In the genomic region with DNA sequence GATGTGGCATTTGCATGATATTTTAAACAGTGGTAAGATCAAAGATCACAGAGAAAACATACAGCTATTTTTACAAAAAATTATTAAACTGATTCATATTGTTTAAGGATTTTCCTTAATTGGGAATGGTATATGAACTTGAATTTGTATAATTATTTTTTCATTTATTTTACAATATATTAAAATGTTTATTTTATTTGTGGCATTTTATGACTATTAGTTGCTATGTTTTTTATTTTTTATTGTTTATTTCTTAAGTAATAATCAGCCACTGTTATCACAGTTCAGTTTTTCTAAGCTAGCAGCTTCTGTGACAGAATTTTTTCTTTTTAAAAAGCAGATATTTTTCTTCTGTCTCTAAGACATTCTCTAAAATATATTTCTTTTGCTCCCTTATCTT, we compare ENCODE assay signal across 39 cellular contexts.
"Had no signal": no experiment of that assay in that cellular context is flagged by ENCODE, and none has a peak within 500 bp of the region (broad histone marks: within the 10 kb centered on the region; RNA-seq: fewer than 3 reads in every experiment).

No MANE protein-coding gene starts in this region.

- H3K27me3 ChIP-seq: body of pancreas, brain microvascular endothelial cell, cardiac muscle cell had no signal

- H3K27me3 Mint-ChIP-seq: activated CD4-positive, alpha-beta memory T cell treated with anti-CD3 and anti-CD28 coated beads, Interleukin-2, amount 10 ng/mL, durations not matched to agents 7 days and 5 days; activated CD4-positive, alpha-beta T cell treated with anti-CD3 and anti-CD28 coated beads for 36 hours; activated CD4-positive, alpha-beta T cell treated with anti-CD3 and anti-CD28 coated beads, Interleukin-2, amount 10 ng/mL, durations not matched to agents 7 days and 5 days; activated CD8-positive, alpha-beta memory T cell treated with anti-CD3 and anti-CD28 coated beads, Interleukin-2, amount 10 ng/mL, durations not matched to agents 7 days and 5 days; activated naive CD4-positive, alpha-beta T cell treated with anti-CD3 and anti-CD28 coated beads, Interleukin-2, amount 10 ng/mL, durations not matched to agents 7 days and 5 days; activated naive CD4-positive, alpha-beta T cell treated with anti-CD3 and anti-CD28 coated beads, Interleukin-2, amount 50 U/mL, for 24 hours; activated naive CD8-positive, alpha-beta T cell; activated naive CD8-positive, alpha-beta T cell treated with anti-CD3 and anti-CD28 coated beads, Interleukin-2, amount 10 ng/mL, durations not matched to agents 7 days and 5 days; activated naive CD8-positive, alpha-beta T cell treated with anti-CD3 and anti-CD28 coated beads, Interleukin-2, amount 50 U/mL, for 24 hours; activated T-cell treated with anti-CD3 and anti-CD28 coated beads, Interleukin-2, amount 50 U/mL, for 24 hours; central memory CD8-positive, alpha-beta T cell had no signal

- FAIRE-seq: astrocyte, bronchial epithelial cell, TTC549 had no signal

- H3K4me3 ChIP-seq: body of pancreas, cardiac muscle cell had no signal

- H3K9me3 Mint-ChIP-seq: activated naive CD8-positive, alpha-beta T cell treated with anti-CD3 and anti-CD28 coated beads, Interleukin-2, amount 10 ng/mL, durations not matched to agents 7 days and 5 days had no signal

- H3K4me1 Mint-ChIP-seq: activated CD4-positive, alpha-beta memory T cell treated with anti-CD3 and anti-CD28 coated beads, Interleukin-2, amount 10 ng/mL, durations not matched to agents 7 days and 5 days; activated CD4-positive, alpha-beta T cell treated with anti-CD3 and anti-CD28 coated beads for 36 hours; activated CD4-positive, alpha-beta T cell treated with anti-CD3 and anti-CD28 coated beads, Interleukin-2, amount 10 ng/mL, durations not matched to agents 7 days and 5 days; activated CD8-positive, alpha-beta memory T cell treated with anti-CD3 and anti-CD28 coated beads, Interleukin-2, amount 10 ng/mL, durations not matched to agents 7 days and 5 days; activated naive CD4-positive, alpha-beta T cell treated with anti-CD3 and anti-CD28 coated beads, Interleukin-2, amount 10 ng/mL, durations not matched to agents 7 days and 5 days; activated naive CD4-positive, alpha-beta T cell treated with anti-CD3 and anti-CD28 coated beads, Interleukin-2, amount 50 U/mL, for 24 hours; activated naive CD8-positive, alpha-beta T cell treated with anti-CD3 and anti-CD28 coated beads, Interleukin-2, amount 10 ng/mL, durations not matched to agents 7 days and 5 days; activated naive CD8-positive, alpha-beta T cell treated with anti-CD3 and anti-CD28 coated beads, Interleukin-2, amount 50 U/mL, for 24 hours; central memory CD8-positive, alpha-beta T cell had no signal

- H3K36me3 Mint-ChIP-seq: activated CD8-positive, alpha-beta memory T cell treated with anti-CD3 and anti-CD28 coated beads, Interleukin-2, amount 10 ng/mL, durations not matched to agents 7 days and 5 days; activated naive CD4-positive, alpha-beta T cell treated with anti-CD3 and anti-CD28 coated beads, Interleukin-2, amount 10 ng/mL, durations not matched to agents 7 days and 5 days; activated naive CD4-positive, alpha-beta T cell treated with anti-CD3 and anti-CD28 coated beads, Interleukin-2, amount 50 U/mL, for 24 hours; activated naive CD8-positive, alpha-beta T cell; activated naive CD8-positive, alpha-beta T cell treated with anti-CD3 and anti-CD28 coated beads, Interleukin-2, amount 10 ng/mL, durations not matched to agents 7 days and 5 days had no signal

- H3K36me3 ChIP-seq: brain microvascular endothelial cell, cardiac muscle cell had no signal

- DNase-seq: activated CD4-positive, alpha-beta memory T cell treated with anti-CD3 and anti-CD28 coated beads, Interleukin-2, amount 10 ng/mL, durations not matched to agents 7 days and 5 days; activated CD4-positive, alpha-beta T cell treated with anti-CD3 and anti-CD28 coated beads for 1 hour; activated CD4-positive, alpha-beta T cell treated with anti-CD3 and anti-CD28 coated beads for 36 hours; activated CD4-positive, alpha-beta T cell treated with anti-CD3 and anti-CD28 coated beads for 48 hours; activated CD4-positive, alpha-beta T cell treated with anti-CD3 and anti-CD28 coated beads, Interleukin-2, amount 10 ng/mL, durations not matched to agents 7 days and 5 days; activated CD4-positive, alpha-beta T cell treated with anti-CD3 and anti-CD28 coated beads, Interleukin-2, amount 50 U/mL, for 48 hours; activated CD4-positive, CD25-positive, alpha-beta regulatory T cell; activated CD8-positive, alpha-beta memory T cell treated with anti-CD3 and anti-CD28 coated beads for 24 hours; activated CD8-positive, alpha-beta memory T cell treated with anti-CD3 and anti-CD28 coated beads, Interleukin-2, amount 10 ng/mL, durations not matched to agents 7 days and 5 days; activated CD8-positive, alpha-beta memory T cell treated with anti-CD3 and anti-CD28 coated beads, Interleukin-2, amount 50 U/mL, for 48 hours; activated CD8-positive, alpha-beta T cell treated with anti-CD3 and anti-CD28 coated beads, Interleukin-2, amount 10 ng/mL, durations not matched to agents 7 days and 5 days; activated effector memory CD4-positive, alpha-beta T cell treated with Interleukin-2 at 50 U/mL for 16 hours; activated gamma-delta T cell; activated naive CD4-positive, alpha-beta T cell treated with anti-CD3 and anti-CD28 coated beads, Interleukin-2, amount 10 ng/mL, durations not matched to agents 7 days and 5 days; activated naive CD4-positive, alpha-beta T cell treated with Interleukin-2 at 50 U/mL for 16 hours; activated naive CD8-positive, alpha-beta T cell treated with anti-CD3 and anti-CD28 coated beads, Interleukin-2, amount 10 ng/mL, durations not matched to agents 7 days and 5 days; activated naive CD8-positive, alpha-beta T cell treated with anti-CD3 and anti-CD28 coated beads, Interleukin-2, amount 50 U/mL, for 24 hours; activated T-cell treated with anti-CD3 and anti-CD28 coated beads, Interleukin-2, amount 50 U/mL, for 24 hours; activated T-cell treated with anti-CD3 and anti-CD28 coated beads, Interleukin-2, amount 50 U/mL, for 48 hours; aorta; body of pancreas; brain microvascular endothelial cell; caudate nucleus; cerebellar nuclear complex; T-helper 1 cell; T-helper 2 cell; T-helper 9 cell had no signal

- ATAC-seq: activated CD4-positive, alpha-beta T cell treated with anti-CD3 and anti-CD28 coated beads for 36 hours; activated CD4-positive, CD25-positive, alpha-beta regulatory T cell treated with anti-CD3 and anti-CD28 coated beads, Interleukin-2, amount 50 U/mL, for 24 hours; activated CD8-positive, alpha-beta memory T cell treated with anti-CD3 and anti-CD28 coated beads, Interleukin-2, amount 10 ng/mL, durations not matched to agents 7 days and 5 days; activated CD8-positive, alpha-beta T cell treated with anti-CD3 and anti-CD28 coated beads, Interleukin-2, amount 10 ng/mL, durations not matched to agents 7 days and 5 days; activated naive CD8-positive, alpha-beta T cell treated with anti-CD3 and anti-CD28 coated beads, Interleukin-2, amount 50 U/mL, for 24 hours; body of pancreas had no signal

- H3K27ac ChIP-seq: body of pancreas, brain microvascular endothelial cell, cardiac muscle cell, VCaP had no signal

- H3K27ac Mint-ChIP-seq: activated CD4-positive, alpha-beta memory T cell treated with anti-CD3 and anti-CD28 coated beads, Interleukin-2, amount 10 ng/mL, durations not matched to agents 7 days and 5 days; activated CD4-positive, alpha-beta T cell treated with anti-CD3 and anti-CD28 coated beads for 36 hours; activated CD4-positive, alpha-beta T cell treated with anti-CD3 and anti-CD28 coated beads, Interleukin-2, amount 10 ng/mL, durations not matched to agents 7 days and 5 days; activated CD8-positive, alpha-beta memory T cell treated with anti-CD3 and anti-CD28 coated beads, Interleukin-2, amount 10 ng/mL, durations not matched to agents 7 days and 5 days; activated CD8-positive, alpha-beta T cell treated with anti-CD3 and anti-CD28 coated beads, Interleukin-2, amount 10 ng/mL, durations not matched to agents 7 days and 5 days; activated naive CD4-positive, alpha-beta T cell treated with anti-CD3 and anti-CD28 coated beads, Interleukin-2, amount 10 ng/mL, durations not matched to agents 7 days and 5 days; activated naive CD4-positive, alpha-beta T cell treated with anti-CD3 and anti-CD28 coated beads, Interleukin-2, amount 50 U/mL, for 24 hours; activated naive CD8-positive, alpha-beta T cell; activated naive CD8-positive, alpha-beta T cell treated with anti-CD3 and anti-CD28 coated beads, Interleukin-2, amount 10 ng/mL, durations not matched to agents 7 days and 5 days; activated naive CD8-positive, alpha-beta T cell treated with anti-CD3 and anti-CD28 coated beads, Interleukin-2, amount 50 U/mL, for 24 hours; activated T-cell treated with anti-CD3 and anti-CD28 coated beads, Interleukin-2, amount 50 U/mL, for 24 hours; activated T-helper 2 cell treated with anti-CD3 and anti-CD28 coated beads, Interferon-gamma antibody, Interleukin-2, Interleukin-4, amounts not matched to agents 10 μg/mL and 5 μg/mL and 100 μg/mL, durations not matched to agents 14 hours and 24 hours and 36 hours; T-helper 1 cell treated with Interleukin-12 subunit alpha and Interleukin-12 subunit beta and Interleukin-4 antibody, amounts not matched to agents 30 μg/mL and 1 μg/mL, for 36 hours; T-helper 2 cell treated with Interferon-gamma antibody and Interleukin-4, amounts not matched to agents 5 μg/mL and 100 μg/mL, for 36 hours had no signal

- H3K4me3 Mint-ChIP-seq: activated CD4-positive, alpha-beta memory T cell treated with anti-CD3 and anti-CD28 coated beads, Interleukin-2, amount 10 ng/mL, durations not matched to agents 7 days and 5 days; activated CD4-positive, alpha-beta T cell treated with anti-CD3 and anti-CD28 coated beads for 36 hours; activated CD4-positive, alpha-beta T cell treated with anti-CD3 and anti-CD28 coated beads, Interleukin-2, amount 10 ng/mL, durations not matched to agents 7 days and 5 days; activated CD8-positive, alpha-beta memory T cell treated with anti-CD3 and anti-CD28 coated beads, Interleukin-2, amount 10 ng/mL, durations not matched to agents 7 days and 5 days; activated CD8-positive, alpha-beta T cell treated with anti-CD3 and anti-CD28 coated beads, Interleukin-2, amount 10 ng/mL, durations not matched to agents 7 days and 5 days; activated naive CD4-positive, alpha-beta T cell treated with anti-CD3 and anti-CD28 coated beads, Interleukin-2, amount 10 ng/mL, durations not matched to agents 7 days and 5 days; activated naive CD4-positive, alpha-beta T cell treated with anti-CD3 and anti-CD28 coated beads, Interleukin-2, amount 50 U/mL, for 24 hours; activated naive CD8-positive, alpha-beta T cell; activated naive CD8-positive, alpha-beta T cell treated with anti-CD3 and anti-CD28 coated beads, Interleukin-2, amount 10 ng/mL, durations not matched to agents 7 days and 5 days; activated naive CD8-positive, alpha-beta T cell treated with anti-CD3 and anti-CD28 coated beads, Interleukin-2, amount 50 U/mL, for 24 hours; activated T-cell treated with anti-CD3 and anti-CD28 coated beads, Interleukin-2, amount 50 U/mL, for 24 hours; central memory CD8-positive, alpha-beta T cell; T-helper 1 cell treated with Interleukin-12 subunit alpha and Interleukin-12 subunit beta and Interleukin-4 antibody, amounts not matched to agents 30 μg/mL and 1 μg/mL, for 36 hours; T-helper 2 cell treated with Interferon-gamma antibody and Interleukin-4, amounts not matched to agents 5 μg/mL and 100 μg/mL, for 36 hours had no signal

- H3K4me1 ChIP-seq: body of pancreas had no signal
